In the genomic region with DNA sequence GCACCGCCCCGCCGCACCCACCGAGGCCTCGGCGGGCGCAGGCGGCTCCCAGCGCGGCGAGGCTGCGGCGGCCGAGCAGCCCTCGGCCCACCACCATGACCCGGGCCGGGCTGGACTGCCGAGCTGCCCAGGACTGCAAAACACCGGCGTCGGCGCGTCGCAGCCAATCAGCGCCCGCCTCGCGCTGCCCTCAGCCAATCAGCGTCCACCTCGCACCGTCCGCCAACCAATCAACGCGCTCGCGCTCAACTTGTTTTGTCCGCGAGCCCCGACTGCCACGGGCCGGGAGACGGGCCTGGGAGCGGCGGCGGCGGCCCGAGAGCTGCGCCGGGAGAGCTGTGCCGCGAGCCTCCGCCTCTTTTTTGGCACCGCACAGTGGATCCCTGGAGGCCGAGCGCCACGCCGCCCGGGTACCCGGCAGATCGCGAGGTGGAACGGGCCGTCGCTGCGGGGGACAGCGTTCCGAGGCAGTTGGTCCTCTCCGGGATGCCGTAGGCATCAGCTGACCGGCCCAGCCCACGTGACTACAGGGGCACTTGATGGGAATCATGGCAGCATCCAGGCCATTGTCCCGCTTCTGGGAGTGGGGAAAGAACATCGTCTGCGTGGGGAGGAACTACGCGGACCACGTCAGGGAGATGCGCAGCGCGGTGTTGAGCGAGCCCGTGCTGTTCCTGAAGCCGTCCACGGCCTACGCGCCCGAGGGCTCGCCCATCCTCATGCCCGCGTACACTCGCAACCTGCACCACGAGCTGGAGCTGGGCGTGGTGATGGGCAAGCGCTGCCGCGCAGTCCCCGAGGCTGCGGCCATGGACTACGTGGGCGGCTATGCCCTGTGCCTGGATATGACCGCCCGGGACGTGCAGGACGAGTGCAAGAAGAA, we compare ENCODE assay signal across 1 cellular context.
TF ChIP-seq lines count a peak whose summit lies in the region.

A gene (plus strand): TSS at position 516 of the 883 bp plus-strand sequence. CDS start 33 bp downstream, at position 549.
A gene (minus strand): TSS at position 135 of the 883 bp plus-strand sequence. CDS start 38 bp downstream, at position 97.

TF ChIP-seq in K562, 482 proteins besides CTCF, POLR2A, EP300 and RAD21 (continued from another document and continues in another):
- TF ChIP-seq, protein P1, sequence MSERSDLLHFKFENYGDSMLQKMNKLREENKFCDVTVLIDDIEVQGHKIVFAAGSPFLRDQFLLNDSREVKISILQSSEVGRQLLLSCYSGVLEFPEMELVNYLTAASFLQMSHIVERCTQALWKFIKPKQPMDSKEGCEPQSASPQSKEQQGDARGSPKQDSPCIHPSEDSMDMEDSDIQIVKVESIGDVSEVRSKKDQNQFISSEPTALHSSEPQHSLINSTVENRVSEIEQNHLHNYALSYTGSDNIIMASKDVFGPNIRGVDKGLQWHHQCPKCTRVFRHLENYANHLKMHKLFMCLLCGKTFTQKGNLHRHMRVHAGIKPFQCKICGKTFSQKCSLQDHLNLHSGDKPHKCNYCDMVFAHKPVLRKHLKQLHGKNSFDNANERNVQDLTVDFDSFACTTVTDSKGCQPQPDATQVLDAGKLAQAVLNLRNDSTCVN (CRISPR knock-in tag; IDR thresholded peaks at IDR 0.05): no peak
- peak; percentile 76 for TF ChIP-seq NR2C2 (CRISPR knock-in tag; IDR thresholded peaks at IDR 0.05)
- TF ChIP-seq NR2C2 (tag; IDR thresholded peaks at IDR 0.05): peak; percentile 82
- no peak for TF ChIP-seq MCM2 (IDR thresholded peaks at IDR 0.05; ENCODE audit: low read depth)
- TF ChIP-seq NEUROD1 (IDR thresholded peaks at IDR 0.05; ENCODE audit: borderline replicate concordance, low read depth, low read length, partially characterized antibody): peak; percentile 79
- TF ChIP-seq, protein P2, sequence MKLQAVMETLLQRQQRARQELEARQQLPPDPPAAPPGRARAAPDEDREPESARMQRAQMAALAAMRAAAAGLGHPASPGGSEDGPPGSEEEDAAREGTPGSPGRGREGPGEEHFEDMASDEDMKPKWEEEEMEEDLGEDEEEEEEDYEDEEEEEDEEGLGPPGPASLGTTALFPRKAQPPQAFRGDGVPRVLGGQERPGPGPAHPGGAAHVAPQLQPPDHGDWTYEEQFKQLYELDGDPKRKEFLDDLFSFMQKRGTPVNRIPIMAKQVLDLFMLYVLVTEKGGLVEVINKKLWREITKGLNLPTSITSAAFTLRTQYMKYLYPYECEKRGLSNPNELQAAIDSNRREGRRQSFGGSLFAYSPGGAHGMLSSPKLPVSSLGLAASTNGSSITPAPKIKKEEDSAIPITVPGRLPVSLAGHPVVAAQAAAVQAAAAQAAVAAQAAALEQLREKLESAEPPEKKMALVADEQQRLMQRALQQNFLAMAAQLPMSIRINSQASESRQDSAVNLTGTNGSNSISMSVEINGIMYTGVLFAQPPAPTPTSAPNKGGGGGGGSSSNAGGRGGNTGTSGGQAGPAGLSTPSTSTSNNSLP (IDR thresholded peaks at IDR 0.05; ENCODE audit: borderline replicate concordance, low read depth, low read length): no peak
- no peak for TF ChIP-seq HIVEP1 (CRISPR knock-in tag; IDR thresholded peaks at IDR 0.05)
- 0 out of 4 replicates have a peak, but pooled peaks of 1 of the 2 experiments have one; percentile 20 for TF ChIP-seq SIX5 (IDR thresholded peaks at IDR 0.05; ENCODE audit: borderline replicate concordance in 1 of 2, insufficient read depth in 1 of 2, low read depth in 1 of 2, low read length in 2 of 2)
- TF ChIP-seq ZNF695 (CRISPR knock-in tag; IDR thresholded peaks at IDR 0.05): no peak
- peak in 1 of 2 experiments; percentile 87; a peak in 1 of 4 replicates for TF ChIP-seq KDM4B (IDR thresholded peaks at IDR 0.05; ENCODE audit: borderline replicate concordance in 2 of 2, low read depth in 1 of 2)
- TF ChIP-seq, protein P3, sequence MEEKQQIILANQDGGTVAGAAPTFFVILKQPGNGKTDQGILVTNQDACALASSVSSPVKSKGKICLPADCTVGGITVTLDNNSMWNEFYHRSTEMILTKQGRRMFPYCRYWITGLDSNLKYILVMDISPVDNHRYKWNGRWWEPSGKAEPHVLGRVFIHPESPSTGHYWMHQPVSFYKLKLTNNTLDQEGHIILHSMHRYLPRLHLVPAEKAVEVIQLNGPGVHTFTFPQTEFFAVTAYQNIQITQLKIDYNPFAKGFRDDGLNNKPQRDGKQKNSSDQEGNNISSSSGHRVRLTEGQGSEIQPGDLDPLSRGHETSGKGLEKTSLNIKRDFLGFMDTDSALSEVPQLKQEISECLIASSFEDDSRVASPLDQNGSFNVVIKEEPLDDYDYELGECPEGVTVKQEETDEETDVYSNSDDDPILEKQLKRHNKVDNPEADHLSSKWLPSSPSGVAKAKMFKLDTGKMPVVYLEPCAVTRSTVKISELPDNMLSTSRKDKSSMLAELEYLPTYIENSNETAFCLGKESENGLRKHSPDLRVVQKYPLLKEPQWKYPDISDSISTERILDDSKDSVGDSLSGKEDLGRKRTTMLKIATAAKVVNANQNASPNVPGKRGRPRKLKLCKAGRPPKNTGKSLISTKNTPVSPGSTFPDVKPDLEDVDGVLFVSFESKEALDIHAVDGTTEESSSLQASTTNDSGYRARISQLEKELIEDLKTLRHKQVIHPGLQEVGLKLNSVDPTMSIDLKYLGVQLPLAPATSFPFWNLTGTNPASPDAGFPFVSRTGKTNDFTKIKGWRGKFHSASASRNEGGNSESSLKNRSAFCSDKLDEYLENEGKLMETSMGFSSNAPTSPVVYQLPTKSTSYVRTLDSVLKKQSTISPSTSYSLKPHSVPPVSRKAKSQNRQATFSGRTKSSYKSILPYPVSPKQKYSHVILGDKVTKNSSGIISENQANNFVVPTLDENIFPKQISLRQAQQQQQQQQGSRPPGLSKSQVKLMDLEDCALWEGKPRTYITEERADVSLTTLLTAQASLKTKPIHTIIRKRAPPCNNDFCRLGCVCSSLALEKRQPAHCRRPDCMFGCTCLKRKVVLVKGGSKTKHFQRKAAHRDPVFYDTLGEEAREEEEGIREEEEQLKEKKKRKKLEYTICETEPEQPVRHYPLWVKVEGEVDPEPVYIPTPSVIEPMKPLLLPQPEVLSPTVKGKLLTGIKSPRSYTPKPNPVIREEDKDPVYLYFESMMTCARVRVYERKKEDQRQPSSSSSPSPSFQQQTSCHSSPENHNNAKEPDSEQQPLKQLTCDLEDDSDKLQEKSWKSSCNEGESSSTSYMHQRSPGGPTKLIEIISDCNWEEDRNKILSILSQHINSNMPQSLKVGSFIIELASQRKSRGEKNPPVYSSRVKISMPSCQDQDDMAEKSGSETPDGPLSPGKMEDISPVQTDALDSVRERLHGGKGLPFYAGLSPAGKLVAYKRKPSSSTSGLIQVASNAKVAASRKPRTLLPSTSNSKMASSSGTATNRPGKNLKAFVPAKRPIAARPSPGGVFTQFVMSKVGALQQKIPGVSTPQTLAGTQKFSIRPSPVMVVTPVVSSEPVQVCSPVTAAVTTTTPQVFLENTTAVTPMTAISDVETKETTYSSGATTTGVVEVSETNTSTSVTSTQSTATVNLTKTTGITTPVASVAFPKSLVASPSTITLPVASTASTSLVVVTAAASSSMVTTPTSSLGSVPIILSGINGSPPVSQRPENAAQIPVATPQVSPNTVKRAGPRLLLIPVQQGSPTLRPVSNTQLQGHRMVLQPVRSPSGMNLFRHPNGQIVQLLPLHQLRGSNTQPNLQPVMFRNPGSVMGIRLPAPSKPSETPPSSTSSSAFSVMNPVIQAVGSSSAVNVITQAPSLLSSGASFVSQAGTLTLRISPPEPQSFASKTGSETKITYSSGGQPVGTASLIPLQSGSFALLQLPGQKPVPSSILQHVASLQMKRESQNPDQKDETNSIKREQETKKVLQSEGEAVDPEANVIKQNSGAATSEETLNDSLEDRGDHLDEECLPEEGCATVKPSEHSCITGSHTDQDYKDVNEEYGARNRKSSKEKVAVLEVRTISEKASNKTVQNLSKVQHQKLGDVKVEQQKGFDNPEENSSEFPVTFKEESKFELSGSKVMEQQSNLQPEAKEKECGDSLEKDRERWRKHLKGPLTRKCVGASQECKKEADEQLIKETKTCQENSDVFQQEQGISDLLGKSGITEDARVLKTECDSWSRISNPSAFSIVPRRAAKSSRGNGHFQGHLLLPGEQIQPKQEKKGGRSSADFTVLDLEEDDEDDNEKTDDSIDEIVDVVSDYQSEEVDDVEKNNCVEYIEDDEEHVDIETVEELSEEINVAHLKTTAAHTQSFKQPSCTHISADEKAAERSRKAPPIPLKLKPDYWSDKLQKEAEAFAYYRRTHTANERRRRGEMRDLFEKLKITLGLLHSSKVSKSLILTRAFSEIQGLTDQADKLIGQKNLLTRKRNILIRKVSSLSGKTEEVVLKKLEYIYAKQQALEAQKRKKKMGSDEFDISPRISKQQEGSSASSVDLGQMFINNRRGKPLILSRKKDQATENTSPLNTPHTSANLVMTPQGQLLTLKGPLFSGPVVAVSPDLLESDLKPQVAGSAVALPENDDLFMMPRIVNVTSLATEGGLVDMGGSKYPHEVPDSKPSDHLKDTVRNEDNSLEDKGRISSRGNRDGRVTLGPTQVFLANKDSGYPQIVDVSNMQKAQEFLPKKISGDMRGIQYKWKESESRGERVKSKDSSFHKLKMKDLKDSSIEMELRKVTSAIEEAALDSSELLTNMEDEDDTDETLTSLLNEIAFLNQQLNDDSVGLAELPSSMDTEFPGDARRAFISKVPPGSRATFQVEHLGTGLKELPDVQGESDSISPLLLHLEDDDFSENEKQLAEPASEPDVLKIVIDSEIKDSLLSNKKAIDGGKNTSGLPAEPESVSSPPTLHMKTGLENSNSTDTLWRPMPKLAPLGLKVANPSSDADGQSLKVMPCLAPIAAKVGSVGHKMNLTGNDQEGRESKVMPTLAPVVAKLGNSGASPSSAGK (IDR thresholded peaks at IDR 0.05): peak; percentile 91
- TF ChIP-seq ZNF12 (CRISPR knock-in tag; IDR thresholded peaks at IDR 0.05): peak; percentile 39; the same call in 1 of the 2 replicates
- no peak for TF ChIP-seq ZKSCAN3 (CRISPR knock-in tag; IDR thresholded peaks at IDR 0.05)
- TF ChIP-seq TRIM28 (IDR thresholded peaks at IDR 0.05): peak; percentile 53; the same call in 1 of the 2 replicates
- TF ChIP-seq SAFB2 (IDR thresholded peaks at IDR 0.05; ENCODE audit: borderline replicate concordance, low read depth, low read length, severe bottlenecking): no peak
- no peak for TF ChIP-seq POLR2B (IDR thresholded peaks at IDR 0.05; ENCODE audit: low read depth, partially characterized antibody)
- TF ChIP-seq ZNF212 (CRISPR knock-in tag; IDR thresholded peaks at IDR 0.05): no peak
- peak; percentile 84 for TF ChIP-seq LCOR (CRISPR knock-in tag; IDR thresholded peaks at IDR 0.05)
- TF ChIP-seq, protein P4, sequence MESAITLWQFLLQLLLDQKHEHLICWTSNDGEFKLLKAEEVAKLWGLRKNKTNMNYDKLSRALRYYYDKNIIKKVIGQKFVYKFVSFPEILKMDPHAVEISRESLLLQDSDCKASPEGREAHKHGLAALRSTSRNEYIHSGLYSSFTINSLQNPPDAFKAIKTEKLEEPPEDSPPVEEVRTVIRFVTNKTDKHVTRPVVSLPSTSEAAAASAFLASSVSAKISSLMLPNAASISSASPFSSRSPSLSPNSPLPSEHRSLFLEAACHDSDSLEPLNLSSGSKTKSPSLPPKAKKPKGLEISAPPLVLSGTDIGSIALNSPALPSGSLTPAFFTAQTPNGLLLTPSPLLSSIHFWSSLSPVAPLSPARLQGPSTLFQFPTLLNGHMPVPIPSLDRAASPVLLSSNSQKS (CRISPR knock-in tag; IDR thresholded peaks at IDR 0.05): no peak
- no peak for TF ChIP-seq ELF1 (tag; IDR thresholded peaks at IDR 0.05)
- TF ChIP-seq KLF6 (CRISPR knock-in tag; IDR thresholded peaks at IDR 0.05; ENCODE audit: borderline replicate concordance): no peak
- TF ChIP-seq ARID2 (IDR thresholded peaks at IDR 0.05): no peak
- TF ChIP-seq TCF7 (IDR thresholded peaks at IDR 0.05; ENCODE audit: borderline replicate concordance): peak; percentile 40; the same call in 1 of the 2 replicates
- no peak for TF ChIP-seq POLR3A (IDR thresholded peaks at IDR 0.05; ENCODE audit: borderline replicate concordance, extremely low read depth, insufficient read depth, insufficient read length)
- TF ChIP-seq PML (IDR thresholded peaks at IDR 0.05; ENCODE audit: low read length): no peak
- TF ChIP-seq, protein P5, sequence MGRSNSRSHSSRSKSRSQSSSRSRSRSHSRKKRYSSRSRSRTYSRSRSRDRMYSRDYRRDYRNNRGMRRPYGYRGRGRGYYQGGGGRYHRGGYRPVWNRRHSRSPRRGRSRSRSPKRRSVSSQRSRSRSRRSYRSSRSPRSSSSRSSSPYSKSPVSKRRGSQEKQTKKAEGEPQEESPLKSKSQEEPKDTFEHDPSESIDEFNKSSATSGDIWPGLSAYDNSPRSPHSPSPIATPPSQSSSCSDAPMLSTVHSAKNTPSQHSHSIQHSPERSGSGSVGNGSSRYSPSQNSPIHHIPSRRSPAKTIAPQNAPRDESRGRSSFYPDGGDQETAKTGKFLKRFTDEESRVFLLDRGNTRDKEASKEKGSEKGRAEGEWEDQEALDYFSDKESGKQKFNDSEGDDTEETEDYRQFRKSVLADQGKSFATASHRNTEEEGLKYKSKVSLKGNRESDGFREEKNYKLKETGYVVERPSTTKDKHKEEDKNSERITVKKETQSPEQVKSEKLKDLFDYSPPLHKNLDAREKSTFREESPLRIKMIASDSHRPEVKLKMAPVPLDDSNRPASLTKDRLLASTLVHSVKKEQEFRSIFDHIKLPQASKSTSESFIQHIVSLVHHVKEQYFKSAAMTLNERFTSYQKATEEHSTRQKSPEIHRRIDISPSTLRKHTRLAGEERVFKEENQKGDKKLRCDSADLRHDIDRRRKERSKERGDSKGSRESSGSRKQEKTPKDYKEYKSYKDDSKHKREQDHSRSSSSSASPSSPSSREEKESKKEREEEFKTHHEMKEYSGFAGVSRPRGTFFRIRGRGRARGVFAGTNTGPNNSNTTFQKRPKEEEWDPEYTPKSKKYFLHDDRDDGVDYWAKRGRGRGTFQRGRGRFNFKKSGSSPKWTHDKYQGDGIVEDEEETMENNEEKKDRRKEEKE (IDR thresholded peaks at IDR 0.05; ENCODE audit: borderline replicate concordance in 1 of 2, control insufficient read depth in 1 of 2, low read depth in 2 of 2, low read length in 1 of 2): no peak
- no peak for TF ChIP-seq SETDB1 (IDR thresholded peaks at IDR 0.05; ENCODE audit: low read length)
- no peak for TF ChIP-seq RBM22 (IDR thresholded peaks at IDR 0.05; ENCODE audit: low read depth, low read length, poor library complexity, severe bottlenecking)
- no peak for TF ChIP-seq WHSC1 (IDR thresholded peaks at IDR 0.05; ENCODE audit: low read length)
- TF ChIP-seq NR1H2 (CRISPR knock-in tag; IDR thresholded peaks at IDR 0.05): no peak
- peak; percentile 92 for TF ChIP-seq XRCC5 (IDR thresholded peaks at IDR 0.05; ENCODE audit: low read depth, low read length)
- TF ChIP-seq MTA1 (IDR thresholded peaks at IDR 0.05; ENCODE audit: borderline replicate concordance): no peak
- 0 out of 2 replicates have a peak, but pooled peaks have one; percentile 18 for TF ChIP-seq FOXK1 (CRISPR knock-in tag; IDR thresholded peaks at IDR 0.05; ENCODE audit: borderline replicate concordance)
- no peak for TF ChIP-seq POLR2AphosphoS5 (IDR thresholded peaks at IDR 0.05; ENCODE audit: control insufficient read depth, insufficient read depth, low read depth, low read length)
- no peak for TF ChIP-seq ZNF282 (CRISPR knock-in tag; IDR thresholded peaks at IDR 0.05)
- peak; percentile 89 for TF ChIP-seq DIDO1 (tag; IDR thresholded peaks at IDR 0.05; ENCODE audit: low read depth)
- TF ChIP-seq BRCA1 (IDR thresholded peaks at IDR 0.05): no peak
- no peak for TF ChIP-seq BRCA1 (CRISPR knock-in tag; IDR thresholded peaks at IDR 0.05)
- TF ChIP-seq ZNF41 (CRISPR knock-in tag; conservative IDR thresholded peaks at IDR 0.05): no peak
- no peak for TF ChIP-seq SNIP1 (IDR thresholded peaks at IDR 0.05; ENCODE audit: low read depth)
- no peak for TF ChIP-seq SAFB (IDR thresholded peaks at IDR 0.05; ENCODE audit: borderline replicate concordance, low read depth, low read length)
- TF ChIP-seq SRF (CRISPR knock-in tag; IDR thresholded peaks at IDR 0.05): no peak
- TF ChIP-seq KDM5B (IDR thresholded peaks at IDR 0.05; ENCODE audit: insufficient replicate concordance, low read depth, low read length): peak; percentile 64
- TF ChIP-seq CAMTA2 (CRISPR knock-in tag; conservative IDR thresholded peaks at IDR 0.05): no peak
- no peak for TF ChIP-seq TEAD2 (tag; IDR thresholded peaks at IDR 0.05)
